ENCODE assay signal across 23 cellular contexts in the genomic region with DNA sequence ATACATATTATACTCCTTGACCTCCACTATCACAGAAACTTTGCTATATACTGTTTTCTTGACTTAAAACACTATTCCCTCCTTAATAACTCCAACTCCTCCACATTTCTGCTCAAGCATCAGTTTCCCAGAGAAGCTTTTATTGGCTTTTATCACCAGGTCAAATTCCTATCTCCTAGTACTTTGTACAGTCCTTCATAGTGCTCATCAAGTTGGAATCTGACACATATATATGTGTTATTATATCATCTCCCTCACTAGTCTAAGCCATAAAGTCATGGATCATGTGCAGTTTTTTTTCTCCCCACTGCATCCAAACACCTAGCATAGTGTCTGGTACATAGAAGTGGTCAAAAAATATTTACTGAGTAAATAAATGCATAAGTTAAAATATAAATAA. TPM values are rescaled to one million over a fixed set of nuclear protein-coding genes. Genes with fewer than 3 reads are reported as not detected.
DNase-seq lines count a peak whose midpoint lies in the region; ATAC-seq and TF ChIP-seq lines count a peak whose summit lies in the region.
"Had no signal": no experiment of that assay in that cellular context is flagged by ENCODE, and none has a peak within 500 bp of the region (broad histone marks: within the 10 kb centered on the region; RNA-seq: fewer than 3 reads in every experiment).

No MANE protein-coding gene starts in this region.

- intact Hi-C loops in mucosa of descending colon (cut with DNase I, micrococcal nuclease), result no loop called here
- intact Hi-C loops in lower leg skin (cut with DNase I; ENCODE audit: low total_unique reads), result no loop called here

- TF ChIP-seq CTCF in VCaP (conservative IDR thresholded peaks at IDR 0.05) (no peak), fibroblast of villous mesenchyme (IDR thresholded peaks at IDR 0.05; ENCODE audit: insufficient read depth, low read depth, low read length) (no peak), mucosa of descending colon (IDR thresholded peaks at IDR 0.05) (no peak), lower leg skin (IDR thresholded peaks at IDR 0.05) (no peak)

- TF ChIP-seq POLR2A in lower leg skin (IDR thresholded peaks at IDR 0.05), result no peak

- peak overlapping the region; percentile 90; the same call in 1 of the 2 replicates for H3K27ac ChIP-seq in VCaP
- H3K27ac ChIP-seq: 22Rv1; A549; BLaER1 treated with 17β-estradiol and CSF1 and Interleukin-3, amounts not matched to agents 10 nM and 100 nM; C4-2B had no signal

- H3K4me3 ChIP-seq in fibroblast of villous mesenchyme (ENCODE audit: low read depth, low read length), result no peak overlapping the region
- no peak overlapping the region for H3K4me3 ChIP-seq in mucosa of descending colon
- no peak overlapping the region for H3K4me3 ChIP-seq in lower leg skin (ENCODE audit: low read depth, poor library complexity, severe bottlenecking)
- H3K4me3 ChIP-seq: A549; BLaER1 treated with 17β-estradiol and CSF1 and Interleukin-3, amounts not matched to agents 10 nM and 100 nM; GM12878 had no signal

- peak; percentile 23 for DNase-seq in EH (ENCODE audit: low read depth)
- peak; percentile 29 for DNase-seq in fibroblast of villous mesenchyme (ENCODE audit: low read depth)
- no peak for DNase-seq in mucosa of descending colon
- DNase-seq in NCI-H1694 (lab: John Stamatoyannopoulos, UW), result no peak
- no peak for DNase-seq in lower leg skin (ENCODE audit: low spot score in 2 of 2)
- DNase-seq: AML-193; Caco-2; Calu3; CD4-positive, alpha-beta T cell; CD8-positive, alpha-beta T cell; DMS79 treated with DMSO at 0.1 percent for 48 hours; EL; GDM1 had no signal

- ATAC-seq in mucosa of descending colon (peak; percentile 57), HG03045 (IDR thresholded peaks at IDR 0.05; ENCODE audit: unreplicated experiment) (no peak)
- ATAC-seq: A549; CD8-positive, alpha-beta T cell; GM12878 had no signal

- H3K9me3 ChIP-seq in mucosa of descending colon, result no peaks in the 10 kb centered on the region
- H3K9me3 ChIP-seq: A549; BLaER1 treated with 17β-estradiol and CSF1 and Interleukin-3, amounts not matched to agents 10 nM and 100 nM; Caco-2 had no signal

- no peaks in the 10 kb centered on the region for H3K36me3 ChIP-seq in mucosa of descending colon (ENCODE audit: low read depth)
- H3K36me3 ChIP-seq: BLaER1 treated with 17β-estradiol and CSF1 and Interleukin-3, amounts not matched to agents 10 nM and 100 nM had no signal

- peaks cover 9% of the 10 kb centered on the region for H3K4me1 ChIP-seq in mucosa of descending colon (ENCODE audit: low read depth)
- H3K4me1 ChIP-seq: BLaER1 treated with 17β-estradiol and CSF1 and Interleukin-3, amounts not matched to agents 10 nM and 100 nM had no signal

RNA-seq across cellular contexts. Expression of gene BHMT, which starts 59.1 kb away (rescaled TPM):
- under 0.01 and 0.86 TPM in 2 replicates for total RNA-seq in fibroblast of villous mesenchyme
- total RNA-seq in mucosa of descending colon, result under 1 TPM in 1 of 3 donors, not detected in 2; 0.60 TPM
- under 1 TPM in 1 of 4 donors, not detected in 3; 0.83 TPM for total RNA-seq in lower leg skin
- total RNA-seq: A172; B cell; Caco-2; Calu3; CD4-positive, alpha-beta T cell; CD8-positive, alpha-beta T cell; G401 had no signal

Comparison
In these comparisons a context has a peak if more than half of its experiments do, and no peak if none do; other contexts are left out.
1. DNase-seq: peak in EH (single experiment) and fibroblast of villous mesenchyme (single experiment); none in mucosa of descending colon (0 of 3), NCI-H1694 (single experiment) and lower leg skin (0 of 2).